ENCODE assay signal across 14 cellular contexts in genomic region chr17:40106089-40106759, GRCh38. TPM values are rescaled to one million over a fixed set of nuclear protein-coding genes. Genes with fewer than 3 reads are reported as not detected.
DNase-seq lines count a peak whose midpoint lies in the region; ATAC-seq and TF ChIP-seq lines count a peak whose summit lies in the region.
"Had no signal": no experiment of that assay in that cellular context is flagged by ENCODE, and none has a peak within 500 bp of the region (broad histone marks: within the 10 kb centered on the region; RNA-seq: fewer than 3 reads in every experiment).

No MANE protein-coding gene starts in this region.

- H3K27ac ChIP-seq in heart left ventricle: peak overlapping the region; percentile 46 to 100 (median 95)
- H3K27ac ChIP-seq in urinary bladder (ENCODE audit: low read depth): peak overlapping the region; percentile 85

- peaks cover 67 to 77% of the 10 kb centered on the region in 2 donors for H3K4me1 Mint-ChIP-seq in effector memory CD8-positive, alpha-beta T cell (ENCODE audit: low read depth in 2 of 2)
- H3K4me1 Mint-ChIP-seq in nephron progenitor cell: peaks cover 89% of the 10 kb centered on the region

- intact Hi-C loops in heart left ventricle (cut with DNase I): no loop called here
- intact Hi-C loops in cardiac septum (cut with DNase I): no loop called here

- TF ChIP-seq POLR2A in heart left ventricle (IDR thresholded peaks at IDR 0.05): no peak

- TF ChIP-seq CTCF in heart left ventricle (IDR thresholded peaks at IDR 0.05): no peak
- no peak for TF ChIP-seq CTCF in nephron progenitor cell (IDR thresholded peaks at IDR 0.05)

- peaks cover 32 to 100% (median 94%) of the 10 kb centered on the region in 12 donors for H3K4me1 ChIP-seq in heart left ventricle
- peaks cover 2% of the 10 kb centered on the region for H3K4me1 ChIP-seq in urinary bladder (ENCODE audit: insufficient read depth)

- peak overlapping the region; percentile 87 to 99 for H3K27ac Mint-ChIP-seq in effector memory CD8-positive, alpha-beta T cell
- H3K27ac Mint-ChIP-seq in nephron progenitor cell: no peak overlapping the region

- DNase-seq in heart left ventricle (peak in 1 of 5 donors; percentile 17), cardiac septum (ENCODE audit: low spot score) (no peak), nephron progenitor cell (no peak), NCI-H524 treated with DMSO at 0.1 percent for 48 hours (lab: John Stamatoyannopoulos, UW) (no peak), NCI-H128 (lab: John Stamatoyannopoulos, UW; ENCODE audit: unreplicated experiment) (no peak), DMS153 (lab: John Stamatoyannopoulos, UW) (no peak)
- DNase-seq in effector memory CD8-positive, alpha-beta T cell: no peak
- DNase-seq: activated CD4-positive, CD25-positive, alpha-beta regulatory T cell treated with anti-CD3 and anti-CD28 coated beads, Interleukin-2, amount 50 U/mL, for 72 hours; activated naive CD4-positive, alpha-beta T cell treated with anti-CD3 and anti-CD28 coated beads, Interleukin-2, amount 50 U/mL, for 16 hours; islet precursor cell; SHP77; stimulated activated CD4-positive, alpha-beta T cell treated with anti-CD3 and anti-CD28 coated beads, Interleukin-12 subunit alpha, Interleukin-12 subunit beta, amount 100 ng/mL, for 4 hours; stimulated activated naive CD4-positive, alpha-beta T cell treated with Interleukin-2 at 50 U/mL for 16 hours had no signal

- no peak for ATAC-seq in heart left ventricle
- no peak for ATAC-seq in effector memory CD8-positive, alpha-beta T cell (replicated peaks)

- peaks cover 18% of the 10 kb centered on the region for H3K36me3 Mint-ChIP-seq in effector memory CD8-positive, alpha-beta T cell (ENCODE audit: insufficient read depth)
- H3K36me3 Mint-ChIP-seq in nephron progenitor cell (ENCODE audit: low read depth): no peaks in the 10 kb centered on the region

- peak overlapping the region in 5 of 12 donors; percentile 0 to 35 (median 18) for H3K4me3 ChIP-seq in heart left ventricle
- no peak overlapping the region for H3K4me3 ChIP-seq in urinary bladder (ENCODE audit: low read depth, low read length)

- no peaks in the 10 kb centered on the region for H3K9me3 ChIP-seq in heart left ventricle

- no peaks in the 10 kb centered on the region for H3K27me3 ChIP-seq in heart left ventricle

- no peaks in the 10 kb centered on the region for H3K27me3 Mint-ChIP-seq in effector memory CD8-positive, alpha-beta T cell
- peaks cover 8% of the 10 kb centered on the region for H3K27me3 Mint-ChIP-seq in nephron progenitor cell (ENCODE audit: low read depth, poor library complexity)

- no peaks in the 10 kb centered on the region for H3K9me3 Mint-ChIP-seq in effector memory CD8-positive, alpha-beta T cell
- no peaks in the 10 kb centered on the region for H3K9me3 Mint-ChIP-seq in nephron progenitor cell

- H3K36me3 ChIP-seq in heart left ventricle (no peaks in the 10 kb centered on the region), urinary bladder (ENCODE audit: insufficient read depth) (no peaks in the 10 kb centered on the region)

- WGBS in heart left ventricle, 4 donors: 90 to 97% (median 91%) methylated on average over 3 of the region's 3 CpGs
- 89% methylated on average over 3 of the region's 3 CpGs for WGBS in urinary bladder

- H3K4me3 Mint-ChIP-seq in effector memory CD8-positive, alpha-beta T cell: peak overlapping the region; percentile 60 to 71
- peak overlapping the region; percentile 18 for H3K4me3 Mint-ChIP-seq in nephron progenitor cell

RNA-seq across cellular contexts. Expression of gene NR1D1, which starts 5.8 kb away (rescaled TPM):
- total RNA-seq in heart left ventricle: 10 to 100 TPM in 6 of 9 donors, 1 to 10 TPM in 3; 5.8 to 36.1 (median 21.8) TPM
- 10 to 100 TPM in 1 of 2 donors, 1 to 10 TPM in 1; 6.1 to 20.2 TPM for polyA plus RNA-seq in heart left ventricle
- 25.8 TPM for total RNA-seq in cardiac septum
- 2.0 TPM for total RNA-seq in urinary bladder
- polyA plus RNA-seq in urinary bladder: 18.1 TPM

RNA-seq across cellular contexts. Expression of gene MSL1, which starts 15.5 kb away (rescaled TPM):
- total RNA-seq in heart left ventricle (10 to 100 TPM; 32.0 to 54.1 (median 45.1) TPM), cardiac septum (53.7 TPM), urinary bladder (81.3 TPM)
- polyA plus RNA-seq in heart left ventricle (10 to 100 TPM; 32.2 to 54.7 TPM), urinary bladder (70.9 TPM)

RNA-seq across cellular contexts. Expression of gene CASC3, which starts 34.1 kb away (rescaled TPM):
- total RNA-seq in heart left ventricle: 10 to 100 TPM; 26.5 to 54.3 (median 42.2) TPM
- polyA plus RNA-seq in heart left ventricle: 10 to 100 TPM; 27.9 to 33.4 TPM
- total RNA-seq in cardiac septum: 54.8 TPM
- 45.4 TPM for total RNA-seq in urinary bladder
- 64.2 TPM for polyA plus RNA-seq in urinary bladder

RNA-seq across cellular contexts. Expression of gene THRA, which starts 43.5 kb away (rescaled TPM):
- total RNA-seq in heart left ventricle: 100 to 1,000 TPM in 1 of 9 donors, 10 to 100 TPM in 8; 63.2 to 105 (median 73.2) TPM
- polyA plus RNA-seq in heart left ventricle: 10 to 100 TPM; 50.6 to 56.2 TPM
- 66.8 TPM for total RNA-seq in cardiac septum
- total RNA-seq in urinary bladder: 35.5 TPM
- 76.3 TPM for polyA plus RNA-seq in urinary bladder

RNA-seq across cellular contexts. Expression of gene MED24, which starts 52.0 kb away (rescaled TPM):
- 10 to 100 TPM; 51.1 to 75.4 (median 58.3) TPM for total RNA-seq in heart left ventricle
- polyA plus RNA-seq in heart left ventricle: 10 to 100 TPM; 52.7 to 61.8 TPM
- total RNA-seq in cardiac septum: 56.4 TPM
- total RNA-seq in urinary bladder: 45.8 TPM
- 52.4 TPM for polyA plus RNA-seq in urinary bladder
